ENCODE assay signal across 22 cellular contexts in the genomic region with DNA sequence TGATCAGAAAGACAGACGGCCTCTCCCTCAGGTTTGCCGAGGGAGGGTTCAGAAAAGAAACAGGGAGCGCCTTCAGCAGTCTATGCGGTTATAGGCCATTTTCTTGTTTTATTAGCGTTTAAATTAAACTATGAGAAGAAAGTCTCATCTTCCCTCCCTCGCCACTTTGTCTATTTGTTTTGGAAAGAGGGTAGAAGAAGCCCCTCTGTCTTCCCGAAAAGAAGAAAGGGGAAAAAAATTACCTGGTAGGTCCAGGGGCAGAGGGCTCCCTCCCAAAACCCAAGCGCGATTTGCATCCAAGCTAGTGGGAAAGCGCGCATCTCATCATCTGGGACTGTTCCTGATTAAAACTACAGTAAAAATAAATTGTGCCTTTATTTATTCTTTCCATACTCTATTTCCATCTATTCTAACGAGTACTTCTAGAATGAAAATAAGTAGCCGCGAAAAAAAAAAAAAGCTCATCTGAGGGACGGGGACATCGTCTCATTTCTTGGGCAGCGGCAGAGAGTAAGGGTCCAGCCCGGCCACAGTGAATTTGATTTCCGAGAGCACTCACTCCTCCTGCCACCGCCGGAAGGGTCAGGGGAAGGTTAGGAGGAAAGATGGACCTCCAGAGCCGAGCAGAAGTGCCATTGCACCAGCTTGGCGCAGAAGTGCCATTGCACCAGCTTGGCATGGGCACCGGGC. TPM values are rescaled to one million over a fixed set of nuclear protein-coding genes. Genes with fewer than 3 reads are reported as not detected.
A peak's percentile ranks its signal among the peaks of the same experiment; 100 is the strongest.
DNase-seq lines count a peak whose midpoint lies in the region; ATAC-seq and TF ChIP-seq lines count a peak whose summit lies in the region.
"Had no signal": no experiment of that assay in that cellular context is flagged by ENCODE, and none has a peak within 500 bp of the region (broad histone marks: within the 10 kb centered on the region; RNA-seq: fewer than 3 reads in every experiment).

No MANE protein-coding gene starts in this region.

- POLR2A ChIA-PET in CD4-positive, alpha-beta T cell (lab: Charles Lee) = interaction anchor here (1.4 to 2.2 kb wide), 2 partner anchors 12 to 25 kb away, joined by 4 to 8 read pairs; no protein-coding TSS in a partner anchor
- POLR2A ChIA-PET in naive thymus-derived CD4-positive, alpha-beta T cell (lab: Charles Lee) = no interaction called here

- ATAC-seq in CD4-positive, alpha-beta T cell (ENCODE audit: poor library complexity) = no peak
- no peak for ATAC-seq in naive thymus-derived CD4-positive, alpha-beta T cell
- no peak for ATAC-seq in GM21367 (IDR thresholded peaks at IDR 0.05; ENCODE audit: unreplicated experiment)
- ATAC-seq: activated CD8-positive, alpha-beta memory T cell treated with anti-CD3 and anti-CD28 coated beads, Interleukin-2, amount 10 ng/mL, durations not matched to agents 7 days and 5 days; body of pancreas had no signal

- peak overlapping the region; percentile 11 for H3K4me3 Mint-ChIP-seq in CD4-positive, alpha-beta T cell
- peak overlapping the region; percentile 51 for H3K4me3 Mint-ChIP-seq in endodermal cell
- H3K4me3 Mint-ChIP-seq in naive thymus-derived CD4-positive, alpha-beta T cell = peak overlapping the region in 8 of 10 donors; percentile 3 to 75 (median 46)
- H3K4me3 Mint-ChIP-seq: activated CD8-positive, alpha-beta memory T cell treated with anti-CD3 and anti-CD28 coated beads, Interleukin-2, amount 10 ng/mL, durations not matched to agents 7 days and 5 days had no signal

- intact Hi-C loops in CD4-positive, alpha-beta T cell (cut with DNase I, micrococcal nuclease) = no loop called here
- intact Hi-C loops in naive thymus-derived CD4-positive, alpha-beta T cell (cut with micrococcal nuclease) = no loop called here

- H3K4me1 Mint-ChIP-seq in CD4-positive, alpha-beta T cell (ENCODE audit: low read depth) = peaks cover 40% of the 10 kb centered on the region
- peaks cover 33% of the 10 kb centered on the region for H3K4me1 Mint-ChIP-seq in endodermal cell
- H3K4me1 Mint-ChIP-seq in naive thymus-derived CD4-positive, alpha-beta T cell = peaks cover 9 to 35% (median 25%) of the 10 kb centered on the region in 7 donors

- no peak overlapping the region for H3K27ac ChIP-seq in CD4-positive, alpha-beta T cell (ENCODE audit: low read depth, low read length)
- no peak overlapping the region for H3K27ac ChIP-seq in endodermal cell (ENCODE audit: low read depth, low read length)
- no peak overlapping the region for H3K27ac ChIP-seq in naive thymus-derived CD4-positive, alpha-beta T cell (ENCODE audit: low read depth, low read length)
- H3K27ac ChIP-seq: body of pancreas, colonic mucosa, lower lobe of right lung, PC-9, prostate gland, SJSA1 had no signal

- DNase-seq in CD4-positive, alpha-beta T cell = no peak
- DNase-seq in H7 (peak; percentile 55), endodermal cell (no peak), NCI-H1436 treated with DMSO at 0.1 percent for 48 hours (lab: John Stamatoyannopoulos, UW) (no peak), T-helper 9 cell (no peak), HCEC 1CT (no peak)
- no peak for DNase-seq in naive thymus-derived CD4-positive, alpha-beta T cell
- DNase-seq: activated CD4-positive, CD25-positive, alpha-beta regulatory T cell treated with anti-CD3 and anti-CD28 coated beads, Interleukin-2, amount 50 U/mL, for 72 hours; activated CD8-positive, alpha-beta memory T cell treated with anti-CD3 and anti-CD28 coated beads, Interleukin-2, amount 10 ng/mL, durations not matched to agents 7 days and 5 days; body of pancreas; colonic mucosa; lower lobe of right lung; NCI-H1436; NCI-H748 treated with DMSO at 0.1 percent for 48 hours; PC-9; small intestine; stimulated activated CD8-positive, alpha-beta memory T cell treated with anti-CD3 and anti-CD28 coated beads, Interleukin-4, amount 100 ng/mL, for 48 hours had no signal

- 6 to 14% methylated on average over 3 to 23 of the region's 24 CpGs for WGBS in endodermal cell (ENCODE audit: insufficient coverage in 1 of 2, insufficient read length in 1 of 2), 2 experiments

- TF ChIP-seq CTCF in CD4-positive, alpha-beta T cell (IDR thresholded peaks at IDR 0.05) = no peak
- no peak for TF ChIP-seq CTCF in endodermal cell (conservative IDR thresholded peaks at IDR 0.05)

- no peaks in the 10 kb centered on the region for H3K36me3 ChIP-seq in H7 (replicated peaks; ENCODE audit: control insufficient read depth, insufficient read depth, low read length)
- no peaks in the 10 kb centered on the region for H3K36me3 ChIP-seq in endodermal cell (ENCODE audit: control insufficient read depth, insufficient read depth, low read length)
- no peaks in the 10 kb centered on the region for H3K36me3 ChIP-seq in naive thymus-derived CD4-positive, alpha-beta T cell (ENCODE audit: control insufficient read depth in 2 of 3, insufficient read depth in 3 of 3, low read length in 3 of 3)
- H3K36me3 ChIP-seq: colonic mucosa, lower lobe of right lung, prostate gland, SJSA1 had no signal

- H3K36me3 Mint-ChIP-seq in CD4-positive, alpha-beta T cell (ENCODE audit: low read depth) = no peaks in the 10 kb centered on the region
- H3K36me3 Mint-ChIP-seq in endodermal cell (ENCODE audit: low read depth) = no peaks in the 10 kb centered on the region
- H3K36me3 Mint-ChIP-seq in naive thymus-derived CD4-positive, alpha-beta T cell = peaks cover 0 to 3% (median 0%) of the 10 kb centered on the region in 5 donors
- H3K36me3 Mint-ChIP-seq: activated CD8-positive, alpha-beta memory T cell treated with anti-CD3 and anti-CD28 coated beads, Interleukin-2, amount 10 ng/mL, durations not matched to agents 7 days and 5 days had no signal

- H3K27me3 Mint-ChIP-seq in CD4-positive, alpha-beta T cell = peaks cover 82% of the 10 kb centered on the region
- H3K27me3 Mint-ChIP-seq in endodermal cell (ENCODE audit: insufficient read depth) = peaks cover 100% of the 10 kb centered on the region
- peaks cover 48 to 90% (median 58%) of the 10 kb centered on the region in 5 donors for H3K27me3 Mint-ChIP-seq in naive thymus-derived CD4-positive, alpha-beta T cell

- H3K9me3 Mint-ChIP-seq in CD4-positive, alpha-beta T cell = no peaks in the 10 kb centered on the region
- H3K9me3 Mint-ChIP-seq in endodermal cell = no peaks in the 10 kb centered on the region
- H3K9me3 Mint-ChIP-seq in naive thymus-derived CD4-positive, alpha-beta T cell = peaks cover 0 to 2% (median 0%) of the 10 kb centered on the region in 11 donors

- H3K27ac Mint-ChIP-seq in CD4-positive, alpha-beta T cell = no peak overlapping the region
- no peak overlapping the region for H3K27ac Mint-ChIP-seq in endodermal cell
- H3K27ac Mint-ChIP-seq in naive thymus-derived CD4-positive, alpha-beta T cell = peak overlapping the region in 1 of 9 donors; percentile 49
- H3K27ac Mint-ChIP-seq: activated CD8-positive, alpha-beta memory T cell treated with anti-CD3 and anti-CD28 coated beads, Interleukin-2, amount 10 ng/mL, durations not matched to agents 7 days and 5 days had no signal

- H3K4me3 ChIP-seq in H7 (ENCODE audit: insufficient read depth, low read depth, low read length) = peak overlapping the region; percentile 32; the same call in 1 of the 2 replicates
- peak overlapping the region; percentile 71 for H3K4me3 ChIP-seq in endodermal cell (ENCODE audit: low read length)
- no peak overlapping the region for H3K4me3 ChIP-seq in naive thymus-derived CD4-positive, alpha-beta T cell (ENCODE audit: low read length)
- H3K4me3 ChIP-seq: body of pancreas, colonic mucosa, lower lobe of right lung, PC-9, prostate gland, SJSA1 had no signal

- no peaks in the 10 kb centered on the region for H3K9me3 ChIP-seq in CD4-positive, alpha-beta T cell (ENCODE audit: control insufficient read depth, low read length)
- H3K9me3 ChIP-seq in endodermal cell (ENCODE audit: control insufficient read depth, low read length) = no peaks in the 10 kb centered on the region
- H3K9me3 ChIP-seq in naive thymus-derived CD4-positive, alpha-beta T cell (ENCODE audit: control insufficient read depth in 2 of 3, low read length in 3 of 3) = no peaks in the 10 kb centered on the region
- H3K9me3 ChIP-seq: body of pancreas, colonic mucosa, lower lobe of right lung, prostate gland, SJSA1 had no signal

- H3K4me1 ChIP-seq in endodermal cell (ENCODE audit: control insufficient read depth, insufficient read depth, low read length) = peaks cover 10% of the 10 kb centered on the region
- peaks cover 0 to 33% of the 10 kb centered on the region in 2 donors for H3K4me1 ChIP-seq in naive thymus-derived CD4-positive, alpha-beta T cell (ENCODE audit: control insufficient read depth in 2 of 2, insufficient read depth in 2 of 2, low read length in 2 of 2)
- H3K4me1 ChIP-seq: colonic mucosa, prostate gland had no signal

- CTCF ChIA-PET in CD4-positive, alpha-beta T cell (lab: Charles Lee) = interaction anchor here (1.1 to 1.6 kb wide), 2 partner anchors 27 to 114 kb away, joined by 3 to 4 read pairs; no protein-coding TSS in a partner anchor
- CTCF ChIA-PET in naive thymus-derived CD4-positive, alpha-beta T cell (lab: Charles Lee) = interaction anchor here (1.6 kb wide), 1 partner anchor 30 kb away, joined by 4 read pairs; no protein-coding TSS in a partner anchor

- peaks cover 82% of the 10 kb centered on the region for H3K27me3 ChIP-seq in CD4-positive, alpha-beta T cell (ENCODE audit: control insufficient read depth, insufficient read depth, low read length)
- H3K27me3 ChIP-seq in H7 (ENCODE audit: control insufficient read depth, insufficient read depth, low read length) = peaks cover 94% of the 10 kb centered on the region
- peaks cover 100% of the 10 kb centered on the region for H3K27me3 ChIP-seq in endodermal cell (ENCODE audit: control insufficient read depth, insufficient read depth, low read length, poor library complexity, severe bottlenecking)
- H3K27me3 ChIP-seq in naive thymus-derived CD4-positive, alpha-beta T cell (ENCODE audit: control insufficient read depth in 2 of 2, insufficient read depth in 2 of 2, low read length in 2 of 2) = peaks cover 0 to 45% of the 10 kb centered on the region in 2 donors
- H3K27me3 ChIP-seq: SJSA1 had no signal

- H3K9ac ChIP-seq in endodermal cell (ENCODE audit: extremely low read depth, low read length, poor library complexity, severe bottlenecking) = no peak overlapping the region

RNA-seq across cellular contexts. Expression of gene PAX8, which starts 2.4 kb away (rescaled TPM):
- under 1 TPM; 0.36 to 0.52 TPM for total RNA-seq in CD4-positive, alpha-beta T cell
- not detected in 2 replicates for total RNA-seq in H7 (2014; rRNA removed; shearing (Covaris generic))
- total RNA-seq in endodermal cell = under 1 TPM; 0.09 to 0.11 TPM
- 5.7 TPM for polyA plus RNA-seq in endodermal cell (2013, experiment 1 of 2)
- polyA plus RNA-seq in endodermal cell (2013, experiment 2 of 2) = 6.3 TPM
- total RNA-seq in naive thymus-derived CD4-positive, alpha-beta T cell = 1 to 10 TPM in 3 of 5 experiments, under 1 TPM in 2; 0.37 to 1.5 (median 1.2) TPM
- polyA plus RNA-seq in naive thymus-derived CD4-positive, alpha-beta T cell = 1 to 10 TPM in 1 of 2 donors, under 1 TPM in 1; 0.09 to 1.4 TPM
- total RNA-seq: G401, SJSA1, temporal lobe had no signal
